ENCODE assay signal across 8 cellular contexts in the genomic region with DNA sequence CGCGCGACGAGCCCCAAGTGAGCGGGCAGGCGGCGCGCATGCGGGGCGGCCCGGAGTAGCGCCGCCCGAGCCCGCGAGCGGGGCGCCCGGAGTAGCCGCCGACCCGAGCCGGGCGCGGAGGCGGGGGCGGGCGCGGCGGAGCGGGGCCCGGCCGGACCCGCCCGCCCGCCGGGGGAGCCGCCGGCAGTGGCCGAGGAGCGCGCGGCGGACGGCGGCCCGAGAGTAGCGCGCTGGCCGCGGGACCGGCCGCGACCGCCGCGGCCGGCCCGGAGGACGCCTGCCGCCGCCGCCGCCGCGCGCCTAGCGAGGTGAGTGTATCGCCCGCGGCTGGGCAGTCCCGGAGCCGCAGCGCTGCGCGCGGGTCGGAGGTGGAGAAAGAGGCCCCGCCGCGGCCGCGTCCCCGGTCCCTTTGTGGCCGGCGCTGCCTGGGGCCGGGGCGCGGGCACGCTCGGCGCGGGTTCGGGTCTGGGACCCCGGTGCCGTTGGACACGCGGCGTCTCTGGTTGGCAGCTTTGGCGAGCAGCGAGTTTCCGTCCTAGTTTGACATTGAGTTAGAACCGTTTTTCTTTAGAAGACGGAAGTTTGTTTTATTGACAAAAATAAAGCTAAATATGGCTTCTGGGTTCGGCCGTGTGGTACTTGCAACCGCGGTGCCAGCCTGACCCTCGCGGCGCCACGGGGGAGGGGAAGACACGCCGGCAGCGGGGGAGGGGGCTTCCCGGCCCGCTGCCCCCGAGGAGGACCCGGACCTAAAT. TPM values are rescaled to one million over a fixed set of nuclear protein-coding genes. Genes with fewer than 3 reads are reported as not detected.
DNase-seq lines count a peak whose midpoint lies in the region; ATAC-seq and TF ChIP-seq lines count a peak whose summit lies in the region.

A gene (plus strand): TSS at position 186 of the 755 bp plus-strand sequence. CDS start 72,923 bp downstream, outside the sequence.

- H3K27ac ChIP-seq in DND-41 (ENCODE audit: low read length) (peak within 1 kb of the TSS; percentile 77), mesodermal cell (ENCODE audit: low read depth, low read length, severe bottlenecking) (peak within 1 kb of the TSS; percentile 86), temporal lobe (ENCODE audit: low read depth, low read length) (peak within 1 kb of the TSS; percentile 41)

- peak within 1 kb of the TSS; percentile 88 for H3K4me2 ChIP-seq in DND-41 (ENCODE audit: insufficient read depth, low read length)

- H3K27ac Mint-ChIP-seq in activated CD4-positive, alpha-beta T cell treated with anti-CD3 and anti-CD28 coated beads, Interleukin-2, amount 10 ng/mL, durations not matched to agents 7 days and 5 days, result peak within 1 kb of the TSS; percentile 72

- H3K9me3 ChIP-seq in DND-41 (ENCODE audit: insufficient read depth, low read length, severe bottlenecking), result peaks cover 4% of the 10 kb centered on the region
- H3K9me3 ChIP-seq in endocrine pancreas (ENCODE audit: control insufficient read depth, low read length), result no peaks in the 10 kb centered on the region
- peaks cover 21% of the 10 kb centered on the region for H3K9me3 ChIP-seq in mesodermal cell (ENCODE audit: control insufficient read depth, low read length)

- peaks cover 13% of the 10 kb centered on the region; the same call in 1 of the 2 replicates for H4K20me1 ChIP-seq in DND-41 (ENCODE audit: insufficient read depth, low read length)

- 0% methylated on average over 37 to 39 of the region's 119 CpGs for WGBS in mesodermal cell (ENCODE audit: insufficient coverage in 2 of 2), 2 experiments

- peaks cover 26% of the 10 kb centered on the region for H3K4me1 Mint-ChIP-seq in activated CD4-positive, alpha-beta T cell treated with anti-CD3 and anti-CD28 coated beads, Interleukin-2, amount 10 ng/mL, durations not matched to agents 7 days and 5 days

- no peak for TF ChIP-seq CTCF in DND-41 (IDR thresholded peaks at IDR 0.05; ENCODE audit: borderline replicate concordance, extremely low read depth, low read length, poor library complexity, severe bottlenecking)

- DNase-seq in DND-41, result peak; percentile 26
- no peak for DNase-seq in activated CD4-positive, alpha-beta T cell treated with anti-CD3 and anti-CD28 coated beads, Interleukin-2, amount 10 ng/mL, durations not matched to agents 7 days and 5 days
- no peak for DNase-seq in NCI-H2029 treated with DMSO at 0.1 percent for 48 hours (lab: John Stamatoyannopoulos, UW)

- H3K27me3 Mint-ChIP-seq in activated CD4-positive, alpha-beta T cell treated with anti-CD3 and anti-CD28 coated beads, Interleukin-2, amount 10 ng/mL, durations not matched to agents 7 days and 5 days, result peaks cover 17% of the 10 kb centered on the region

- CTCF ChIA-PET in activated CD4-positive, alpha-beta T cell treated with anti-CD3 and anti-CD28 coated beads, Interleukin-2, amount 10 ng/mL, durations not matched to agents 7 days and 5 days (lab: Charles Lee), result interaction anchor here (1.0 kb wide), 1 partner anchor 103 kb away, joined by 3 read pairs; no protein-coding TSS in a partner anchor

- H3K27me3 ChIP-seq in DND-41 (ENCODE audit: insufficient read depth, low read length, poor library complexity), result peaks cover 8% of the 10 kb centered on the region
- no peaks in the 10 kb centered on the region for H3K27me3 ChIP-seq in endocrine pancreas (ENCODE audit: control insufficient read depth, insufficient read depth, low read length)

- peaks cover 9% of the 10 kb centered on the region for H3K9me3 Mint-ChIP-seq in activated CD4-positive, alpha-beta T cell treated with anti-CD3 and anti-CD28 coated beads, Interleukin-2, amount 10 ng/mL, durations not matched to agents 7 days and 5 days

- ATAC-seq in DND-41 (ENCODE audit: insufficient read depth, low read depth) (peak; percentile 6; the same call in 1 of the 3 replicates), HG02885 (IDR thresholded peaks at IDR 0.05; ENCODE audit: poor library complexity, unreplicated experiment) (peak; percentile 27), GM19395 (IDR thresholded peaks at IDR 0.05; ENCODE audit: unreplicated experiment) (no peak)

- H3K36me3 ChIP-seq in DND-41 (ENCODE audit: insufficient read depth, low read length) (0 out of 2 replicates have a peak, but pooled peaks cover 3% of the 10 kb centered on the region), endocrine pancreas (ENCODE audit: control insufficient read depth, insufficient read depth, low read length) (no peaks in the 10 kb centered on the region), mesodermal cell (ENCODE audit: control insufficient read depth, insufficient read depth, low read length) (peaks cover 32% of the 10 kb centered on the region)

- H3K9ac ChIP-seq in DND-41 (ENCODE audit: low read depth, low read length) (peak within 1 kb of the TSS; percentile 88), endocrine pancreas (ENCODE audit: control insufficient read depth, insufficient read depth, low read length) (peak within 1 kb of the TSS; percentile 73)

- peak within 1 kb of the TSS; percentile 78 to 80 for H3K4me3 ChIP-seq in DND-41 (ENCODE audit: low read depth in 1 of 2, low read length in 2 of 2)
- peak within 1 kb of the TSS; percentile 85 for H3K4me3 ChIP-seq in endocrine pancreas (ENCODE audit: control insufficient read depth, insufficient read depth, low read length)
- H3K4me3 ChIP-seq in mesodermal cell (ENCODE audit: extremely low read depth, insufficient read depth, low read length, poor library complexity, severe bottlenecking), result peak within 1 kb of the TSS; percentile 67

- H2AFZ ChIP-seq in DND-41 (ENCODE audit: low read depth, low read length), result peak within 1 kb of the TSS; percentile 86

- H3K4me1 ChIP-seq in DND-41 (ENCODE audit: insufficient read depth, low read length) (peaks cover 28% of the 10 kb centered on the region), endocrine pancreas (ENCODE audit: control insufficient read depth, insufficient read depth, low read length) (no peaks in the 10 kb centered on the region), mesodermal cell (ENCODE audit: control insufficient read depth, insufficient read depth, low read length, poor library complexity, severe bottlenecking) (peaks cover 13% of the 10 kb centered on the region)

- peaks cover 45% of the 10 kb centered on the region for H3K79me2 ChIP-seq in DND-41 (ENCODE audit: insufficient read depth, low read length)

- POLR2A ChIA-PET in activated CD4-positive, alpha-beta T cell treated with anti-CD3 and anti-CD28 coated beads, Interleukin-2, amount 10 ng/mL, durations not matched to agents 7 days and 5 days (lab: Charles Lee), result interaction anchor here (1.1 kb wide), 1 partner anchor 552 kb away, joined by 3 read pairs; no protein-coding TSS in a partner anchor

- peaks cover 12% of the 10 kb centered on the region for H3K36me3 Mint-ChIP-seq in activated CD4-positive, alpha-beta T cell treated with anti-CD3 and anti-CD28 coated beads, Interleukin-2, amount 10 ng/mL, durations not matched to agents 7 days and 5 days (ENCODE audit: low read depth)

- peak within 1 kb of the TSS; percentile 68 for H3K4me3 Mint-ChIP-seq in activated CD4-positive, alpha-beta T cell treated with anti-CD3 and anti-CD28 coated beads, Interleukin-2, amount 10 ng/mL, durations not matched to agents 7 days and 5 days

RNA-seq across cellular contexts. Expression of the gene that starts here (rescaled TPM):
- total RNA-seq in activated CD4-positive, alpha-beta T cell treated with anti-CD3 and anti-CD28 coated beads, Interleukin-2, amount 10 ng/mL, durations not matched to agents 7 days and 5 days, result 10 to 100 TPM; 26.3 to 31.9 TPM
- polyA plus RNA-seq in mesodermal cell (2013, experiment 1 of 2), result 93.3 TPM
- polyA plus RNA-seq in mesodermal cell (2013, experiment 2 of 2), result 108 TPM
- 47.7 TPM for total RNA-seq in temporal lobe
